Comparison of ENCODE assay signal across 25 cellular contexts in genomic region chr16:80263181-80263823, GRCh38.
"Had no signal": no experiment of that assay in that cellular context is flagged by ENCODE, and none has a peak within 500 bp of the region (broad histone marks: within the 10 kb centered on the region; RNA-seq: fewer than 3 reads in every experiment).

No MANE protein-coding gene starts in this region.

- H3K4me3 Mint-ChIP-seq: mesothelial cell of epicardium; naive B cell; neural progenitor cell; stimulated activated memory B cell treated with anti-CD40 and anti-IgM and Interleukin-4, amounts not matched to agents 10 μg/mL and 1 μg/mL and 100 μg/mL, for 72 hours; type B pancreatic cell had no signal

- H3K36me3 ChIP-seq: gastroesophageal sphincter, heart left ventricle, left lung, neural progenitor cell, prostate gland, right atrium auricular region, sigmoid colon, tibial artery had no signal

- H3K27me3 ChIP-seq: gastroesophageal sphincter, hepatocyte, left lung, neural progenitor cell, right atrium auricular region, sigmoid colon, testis, tibial artery had no signal

- H3K27me3 Mint-ChIP-seq: type B pancreatic cell had no signal

- DNase-seq: cortex of kidney; foreskin fibroblast; heart left ventricle; kidney; left lung; mesenchymal stem cell; mucosa of descending colon; naive B cell; sigmoid colon; stimulated activated CD4-positive, alpha-beta T cell treated with anti-CD3 and anti-CD28 coated beads, Interleukin-2, amount 100 ng/mL, for 24 hours; stimulated activated CD4-positive, alpha-beta T cell treated with anti-CD3 and anti-CD28 coated beads, Interleukin-4, amount 100 ng/mL, for 4 hours; stimulated activated naive CD8-positive, alpha-beta T cell treated with anti-CD3 and anti-CD28 coated beads, Interleukin-15, Interleukin-2, amounts not matched to agents 100 U/mL and 50 U/mL, for 24 hours; substantia nigra; testis; tibial artery had no signal

- H3K27ac Mint-ChIP-seq: mesothelial cell of epicardium; naive B cell; natural killer cell treated with Interleukin-12 subunit alpha and Interleukin-12 subunit beta and Interleukin-15 and Interleukin-18, amount 100 ng/mL, for 72 hours; neural progenitor cell; stimulated activated memory B cell treated with anti-CD40 and anti-IgM and Interleukin-4, amounts not matched to agents 10 μg/mL and 1 μg/mL and 100 μg/mL, for 72 hours; type B pancreatic cell had no signal

- ATAC-seq: esophagus mucosa; gastroesophageal sphincter; heart left ventricle; left lung; mucosa of descending colon; stimulated activated memory B cell treated with anti-CD40 and anti-IgM and Interleukin-4, amounts not matched to agents 10 μg/mL and 1 μg/mL and 100 μg/mL, for 72 hours; stimulated activated naive CD8-positive, alpha-beta T cell treated with anti-CD3 and anti-CD28 coated beads, Interleukin-15, Interleukin-2, amounts not matched to agents 100 U/mL and 50 U/mL, for 24 hours had no signal

- H3K4me1 ChIP-seq: gastroesophageal sphincter, heart left ventricle, left lung, prostate gland, right atrium auricular region, sigmoid colon, testis, tibial artery had no signal

- H3K4me1 Mint-ChIP-seq: mesothelial cell of epicardium; naive B cell; stimulated activated memory B cell treated with anti-CD40 and anti-IgM and Interleukin-4, amounts not matched to agents 10 μg/mL and 1 μg/mL and 100 μg/mL, for 72 hours had no signal

- H3K4me3 ChIP-seq: gastroesophageal sphincter, heart left ventricle, hepatocyte, left lung, mucosa of descending colon, neural progenitor cell, prostate gland, right atrium auricular region, sigmoid colon, testis, tibial artery had no signal

- H3K9me3 ChIP-seq: gastroesophageal sphincter, heart left ventricle, left lung, mucosa of descending colon, prostate gland, right atrium auricular region, sigmoid colon, testis, tibial artery had no signal

- H3K9me3 Mint-ChIP-seq: mesothelial cell of epicardium; natural killer cell treated with Interleukin-12 subunit alpha and Interleukin-12 subunit beta and Interleukin-15 and Interleukin-18, amount 100 ng/mL, for 72 hours; neural progenitor cell; stimulated activated memory B cell treated with anti-CD40 and anti-IgM and Interleukin-4, amounts not matched to agents 10 μg/mL and 1 μg/mL and 100 μg/mL, for 72 hours; type B pancreatic cell had no signal

- H3K36me3 Mint-ChIP-seq: mesothelial cell of epicardium; naive B cell; neural progenitor cell; stimulated activated memory B cell treated with anti-CD40 and anti-IgM and Interleukin-4, amounts not matched to agents 10 μg/mL and 1 μg/mL and 100 μg/mL, for 72 hours; type B pancreatic cell had no signal
